In genomic region chr7:95589031-95589430, GRCh38 we compare ENCODE assay signal across 22 cellular contexts. TPM values are rescaled to one million over a fixed set of nuclear protein-coding genes. Genes with fewer than 3 reads are reported as not detected.
DNase-seq lines count a peak whose midpoint lies in the region; ATAC-seq, FAIRE-seq and TF ChIP-seq lines count a peak whose summit lies in the region.
"Had no signal": no experiment of that assay in that cellular context is flagged by ENCODE, and none has a peak within 500 bp of the region (broad histone marks: within the 10 kb centered on the region; RNA-seq: fewer than 3 reads in every experiment).

No MANE protein-coding gene starts in this region.

- TF ChIP-seq CTCF in left ventricle myocardium inferior (IDR thresholded peaks at IDR 0.05; ENCODE audit: borderline replicate concordance): no peak
- TF ChIP-seq CTCF in kidney (IDR thresholded peaks at IDR 0.05; ENCODE audit: borderline replicate concordance, extremely low read depth, insufficient read depth): no peak
- no peak for TF ChIP-seq CTCF in gastrocnemius medialis (IDR thresholded peaks at IDR 0.05 in 4 of 5, conservative IDR thresholded peaks at IDR 0.05 in 1 of 5)
- TF ChIP-seq CTCF in vagina (IDR thresholded peaks at IDR 0.05): no peak
- no peak for TF ChIP-seq CTCF in PC-3 (conservative IDR thresholded peaks at IDR 0.05; ENCODE audit: low read depth, low read length)

- no peaks in the 10 kb centered on the region for H3K79me2 ChIP-seq in PC-3 (ENCODE audit: low read length)

- no peaks in the 10 kb centered on the region for H3F3A ChIP-seq in PC-3 (ENCODE audit: low read length, unreplicated experiment)

- DNase-seq in left ventricle myocardium inferior (no peak), Right ventricle myocardium superior (no peak), kidney (no peak), gastrocnemius medialis (no peak), vagina (ENCODE audit: extremely low spot score in 2 of 2) (no peak), PC-3 (no peak), HUDEP-2 (lab: John Stamatoyannopoulos, UW; ENCODE audit: unreplicated experiment in 76 of 76) (no peak), MG63 (no peak)
- DNase-seq: activated CD4-positive, alpha-beta T cell treated with anti-CD3 and anti-CD28 coated beads, Interleukin-2, amount 10 ng/mL, durations not matched to agents 7 days and 5 days; activated CD8-positive, alpha-beta memory T cell treated with anti-CD3 and anti-CD28 coated beads, Interleukin-2, amount 50 U/mL, for 48 hours; GF-D8; H7; MM.1S; natural killer cell; NCI-H510A; stimulated activated naive B cell treated with anti-CD40 and anti-IgM and Interleukin-4, amounts not matched to agents 10 μg/mL and 1 μg/mL and 100 μg/mL, for 72 hours; T-cell had no signal

- TF ChIP-seq POLR2A in gastrocnemius medialis (IDR thresholded peaks at IDR 0.05): no peak
- TF ChIP-seq POLR2A in vagina (IDR thresholded peaks at IDR 0.05): no peak

- H3K36me3 ChIP-seq in left ventricle myocardium inferior: peaks cover 100% of the 10 kb centered on the region
- peaks cover 67 to 74% of the 10 kb centered on the region in 2 donors for H3K36me3 ChIP-seq in kidney (ENCODE audit: control insufficient read depth in 1 of 2, insufficient read depth in 2 of 2, low read length in 2 of 2)
- H3K36me3 ChIP-seq in gastrocnemius medialis: peaks cover 18 to 99% of the 10 kb centered on the region in 2 donors
- H3K36me3 ChIP-seq in vagina: peaks cover 4 to 90% of the 10 kb centered on the region in 2 donors
- H3K36me3 ChIP-seq in PC-3 (ENCODE audit: low read depth, low read length): no peaks in the 10 kb centered on the region
- H3K36me3 ChIP-seq in MG63: no peaks in the 10 kb centered on the region
- H3K36me3 ChIP-seq: BLaER1 had no signal

- intact Hi-C loops in left ventricle myocardium inferior (cut with micrococcal nuclease) (no loop called here), Right ventricle myocardium superior (cut with DNase I) (loop anchor here (5.0 kb wide), 1 partner anchor 37 kb away; no protein-coding TSS in a partner anchor), kidney (cut with DNase I) (no loop called here), gastrocnemius medialis (cut with DNase I; ENCODE audit: low total_unique reads) (no loop called here), vagina (cut with DNase I) (no loop called here), PC-3 (cut with micrococcal nuclease) (no loop called here)

- FAIRE-seq in kidney (lab: Jason Lieb, UNC): no peak
- FAIRE-seq: astrocyte, colon, GM12878 had no signal

- no TSS peak for BruUV-seq in PC-3 (replicated peaks; lab: Mats Ljungman, UMichigan)

- no peaks in the 10 kb centered on the region for H4K20me1 ChIP-seq in PC-3 (ENCODE audit: low read length)
- H4K20me1 ChIP-seq: BLaER1 had no signal

- CTCF ChIA-PET in PC-3 (lab: Charles Lee): interaction anchor here (0.6 kb wide), 1 partner anchor 78 kb away, joined by 3 read pairs; no protein-coding TSS in a partner anchor

- no peaks in the 10 kb centered on the region for H3K9me3 ChIP-seq in left ventricle myocardium inferior (replicated peaks)
- H3K9me3 ChIP-seq in kidney (ENCODE audit: control insufficient read depth in 1 of 2, low read length in 2 of 2): no peaks in the 10 kb centered on the region
- H3K9me3 ChIP-seq in gastrocnemius medialis: no peaks in the 10 kb centered on the region
- H3K9me3 ChIP-seq in vagina: no peaks in the 10 kb centered on the region
- no peaks in the 10 kb centered on the region for H3K9me3 ChIP-seq in PC-3 (ENCODE audit: low read length)
- no peaks in the 10 kb centered on the region for H3K9me3 ChIP-seq in MG63
- H3K9me3 ChIP-seq: BLaER1, prostate gland had no signal

- H3K4me2 ChIP-seq in PC-3 (ENCODE audit: low read length): no peak overlapping the region
- H3K4me2 ChIP-seq: BLaER1 had no signal

- H2AFZ ChIP-seq in PC-3 (ENCODE audit: low read length): no peak overlapping the region

- no peak for ATAC-seq in Right ventricle myocardium superior (ENCODE audit: poor library complexity)
- ATAC-seq in gastrocnemius medialis: no peak
- ATAC-seq in PC-3: no peak
- ATAC-seq: GM12878; natural killer cell; stimulated activated naive B cell treated with anti-CD40 and anti-IgM and Interleukin-4, amounts not matched to agents 10 μg/mL and 1 μg/mL and 100 μg/mL, for 72 hours; T-cell had no signal

- in situ Hi-C loops in gastrocnemius medialis (cut with MboI; ENCODE audit: low sequenced_read_pairs in 4 of 4): no loop called here

- POLR2A ChIA-PET in PC-3 (lab: Charles Lee; ENCODE audit: unreplicated experiment): no interaction called here

- H3K9me2 ChIP-seq in PC-3 (replicated peaks; ENCODE audit: low read length): no peaks in the 10 kb centered on the region

- H3K4me3 ChIP-seq in left ventricle myocardium inferior (peak overlapping the region; percentile 89), kidney (ENCODE audit: low read length in 2 of 2) (no peak overlapping the region), gastrocnemius medialis (peak overlapping the region; percentile 20 to 94 (median 66)), vagina (peak overlapping the region; percentile 20 to 75), PC-3 (ENCODE audit: low read length) (no peak overlapping the region), MG63 (no peak overlapping the region)
- H3K4me3 ChIP-seq: BLaER1, GM12878, prostate gland had no signal

- H3K27ac ChIP-seq in left ventricle myocardium inferior (replicated peaks): peak overlapping the region; percentile 99
- peak overlapping the region; percentile 47 to 52 for H3K27ac ChIP-seq in kidney (ENCODE audit: low read depth in 2 of 2, low read length in 2 of 2)
- H3K27ac ChIP-seq in gastrocnemius medialis: peak overlapping the region; percentile 91 to 97 (median 96)
- peak overlapping the region; percentile 91 for H3K27ac ChIP-seq in vagina
- H3K27ac ChIP-seq in PC-3 (ENCODE audit: low read length): no peak overlapping the region
- H3K27ac ChIP-seq: BLaER1, prostate gland had no signal

- H3K4me1 ChIP-seq in left ventricle myocardium inferior (peaks cover 95% of the 10 kb centered on the region), kidney (ENCODE audit: control insufficient read depth in 1 of 2, insufficient read depth in 1 of 2, low read depth in 1 of 2, low read length in 2 of 2) (peaks cover 6 to 11% of the 10 kb centered on the region in 2 donors), gastrocnemius medialis (peaks cover 6 to 35% of the 10 kb centered on the region in 2 donors), vagina (peaks cover 37% of the 10 kb centered on the region), PC-3 (ENCODE audit: insufficient read depth, low read length) (no peaks in the 10 kb centered on the region)
- H3K4me1 ChIP-seq: BLaER1 had no signal

- H3K27me3 ChIP-seq in left ventricle myocardium inferior (ENCODE audit: low read depth) (no peaks in the 10 kb centered on the region), gastrocnemius medialis (no peaks in the 10 kb centered on the region), vagina (no peaks in the 10 kb centered on the region), PC-3 (ENCODE audit: low read length) (no peaks in the 10 kb centered on the region), MG63 (no peaks in the 10 kb centered on the region)
- H3K27me3 ChIP-seq: BLaER1 had no signal

- H3K9ac ChIP-seq in kidney (ENCODE audit: low read length in 2 of 2) (no peak overlapping the region), PC-3 (ENCODE audit: low read length) (no peak overlapping the region)
- H3K9ac ChIP-seq: BLaER1 had no signal

RNA-seq across cellular contexts. Expression of gene PDK4, which starts 7.3 kb away (rescaled TPM):
- total RNA-seq in left ventricle myocardium inferior: 325 TPM
- 374 TPM for total RNA-seq in Right ventricle myocardium superior
- 45.0 TPM for total RNA-seq in kidney
- 106 TPM for polyA plus RNA-seq in kidney (ENCODE audit: insufficient read depth, low read depth, low replicate concordance)
- total RNA-seq in gastrocnemius medialis: 1,000 to 10,000 TPM; 2,371 to 5,827 (median 4,654) TPM
- total RNA-seq in vagina: 399 TPM
- total RNA-seq in PC-3 (2014; rRNA removed): 0.63 and 3.2 TPM in 2 replicates
- 0.33 and 0.84 TPM in 2 replicates for total RNA-seq in MG63 (2014; rRNA removed; shearing (Covaris generic); ENCODE audit: low replicate concordance)
- total RNA-seq: activated CD4-positive, alpha-beta T cell treated with anti-CD3 and anti-CD28 coated beads, Interleukin-2, amount 10 ng/mL, durations not matched to agents 7 days and 5 days had no signal

Comparison
In these comparisons a context has a peak if more than half of its experiments do, and no peak if none do; other contexts are left out.
1. H3K4me3 ChIP-seq: peak in left ventricle myocardium inferior (single experiment), gastrocnemius medialis (4 of 4) and vagina (2 of 2); none in kidney (0 of 2), PC-3 (single experiment) and MG63 (single experiment).
2. RNA of gene PDK4, which starts 7.3 kb away (total RNA-seq): 2,371 to 5,827 TPM in gastrocnemius medialis, 399 TPM in vagina (single experiment), 374 TPM in Right ventricle myocardium superior (single experiment), 325 TPM in left ventricle myocardium inferior (single experiment) and 45.0 TPM in kidney (single experiment); 0.63 to 3.2 TPM in PC-3 and 0.33 to 0.84 TPM in MG63; every median in the first group is over 10 times any median in the second.